21 cellular contexts compared by ENCODE assay signal in genomic region chr7:132687981-132688383, GRCh38.
DNase-seq lines count a peak whose midpoint lies in the region; ATAC-seq and TF ChIP-seq lines count a peak whose summit lies in the region.
"Had no signal": no experiment of that assay in that cellular context is flagged by ENCODE, and none has a peak within 500 bp of the region (broad histone marks: within the 10 kb centered on the region; RNA-seq: fewer than 3 reads in every experiment).

No MANE protein-coding gene starts in this region.

- no peak overlapping the region for H3K56ac ChIP-seq in mesendoderm (ENCODE audit: low read length)

- H3K4ac ChIP-seq in mesendoderm (ENCODE audit: low read depth, low read length), result no peak overlapping the region

- no peaks in the 10 kb centered on the region for H4K20me1 ChIP-seq in GM23338 (replicated peaks; ENCODE audit: insufficient read depth)

- H3K27ac ChIP-seq in GM23338 (ENCODE audit: low read depth) (no peak overlapping the region), endodermal cell (ENCODE audit: low read depth, low read length) (no peak overlapping the region), mesendoderm (ENCODE audit: low read depth, low read length) (no peak overlapping the region)

- no peak overlapping the region for H2AK5ac ChIP-seq in mesendoderm (ENCODE audit: low read length)

- H3F3A ChIP-seq in GM23338 (replicated peaks; ENCODE audit: low read depth), result no peaks in the 10 kb centered on the region

- H3K4me3 Mint-ChIP-seq in GM23338, result no peak overlapping the region
- H3K4me3 Mint-ChIP-seq in endodermal cell, result no peak overlapping the region
- H3K4me3 Mint-ChIP-seq in effector memory CD8-positive, alpha-beta T cell, result no peak overlapping the region
- H3K4me3 Mint-ChIP-seq: B cell; CD4-positive, alpha-beta memory T cell had no signal

- H4K8ac ChIP-seq in mesendoderm (ENCODE audit: low read depth, low read length), result no peak overlapping the region

- peaks cover 16% of the 10 kb centered on the region for H3K4me1 Mint-ChIP-seq in GM23338
- H3K4me1 Mint-ChIP-seq in endodermal cell, result peaks cover 3% of the 10 kb centered on the region
- no peaks in the 10 kb centered on the region for H3K4me1 Mint-ChIP-seq in effector memory CD8-positive, alpha-beta T cell (ENCODE audit: low read depth in 2 of 2)
- H3K4me1 Mint-ChIP-seq: B cell; CD4-positive, alpha-beta memory T cell had no signal

- H3K9me3 ChIP-seq in endodermal cell (ENCODE audit: control insufficient read depth, low read length), result peaks cover 8% of the 10 kb centered on the region
- H3K9me3 ChIP-seq: HAP-1 had no signal

- H3K23ac ChIP-seq in mesendoderm (ENCODE audit: low read length), result no peak overlapping the region

- peaks cover 8% of the 10 kb centered on the region for H3K27me3 Mint-ChIP-seq in GM23338 (ENCODE audit: insufficient read depth, low read depth, poor library complexity)
- peaks cover 3% of the 10 kb centered on the region for H3K27me3 Mint-ChIP-seq in endodermal cell (ENCODE audit: insufficient read depth)
- H3K27me3 Mint-ChIP-seq in effector memory CD8-positive, alpha-beta T cell, result peaks cover 25 to 66% of the 10 kb centered on the region in 2 donors

- H3K4me3 ChIP-seq in GM23338 (no peak overlapping the region), endodermal cell (ENCODE audit: low read length) (no peak overlapping the region), mesendoderm (ENCODE audit: low read length) (no peak overlapping the region)
- H3K4me3 ChIP-seq: HAP-1 had no signal

- 47 to 51% methylated on average over 5 of the region's 5 CpGs for WGBS in endodermal cell (ENCODE audit: insufficient coverage in 1 of 2, insufficient read length in 1 of 2), 2 experiments
- WGBS in mesendoderm (ENCODE audit: extremely low coverage, insufficient coverage, low lambda C conversion rate), result no CpG with 5 or more reads among the region's 5 CpGs

- no peak overlapping the region for H2BK5ac ChIP-seq in mesendoderm (ENCODE audit: low read length)

- H3K9me2 ChIP-seq in GM23338 (ENCODE audit: insufficient read depth), result peaks cover 19% of the 10 kb centered on the region; the same call in 1 of the 2 replicates

- no peak overlapping the region for H3K18ac ChIP-seq in mesendoderm (ENCODE audit: low read length)

- no peak overlapping the region for H3K27ac Mint-ChIP-seq in GM23338
- H3K27ac Mint-ChIP-seq in endodermal cell, result no peak overlapping the region
- no peak overlapping the region for H3K27ac Mint-ChIP-seq in effector memory CD8-positive, alpha-beta T cell
- H3K27ac Mint-ChIP-seq: B cell had no signal

- H3K36me3 ChIP-seq in GM23338 (ENCODE audit: insufficient read depth) (no peaks in the 10 kb centered on the region), endodermal cell (ENCODE audit: control insufficient read depth, insufficient read depth, low read length) (no peaks in the 10 kb centered on the region), mesendoderm (ENCODE audit: control insufficient read depth, insufficient read depth, low read length) (no peaks in the 10 kb centered on the region)
- H3K36me3 ChIP-seq: HAP-1 had no signal

- H3K36me3 Mint-ChIP-seq in GM23338 (ENCODE audit: low read depth), result peaks cover 36% of the 10 kb centered on the region
- no peaks in the 10 kb centered on the region for H3K36me3 Mint-ChIP-seq in endodermal cell (ENCODE audit: low read depth)
- H3K36me3 Mint-ChIP-seq in effector memory CD8-positive, alpha-beta T cell (ENCODE audit: insufficient read depth), result no peaks in the 10 kb centered on the region
- H3K36me3 Mint-ChIP-seq: CD4-positive, alpha-beta memory T cell had no signal

- 0 out of 2 replicates have a peak overlapping the region, but pooled peaks have one; percentile 4 for H3K4me2 ChIP-seq in GM23338
- H3K4me2 ChIP-seq in mesendoderm (ENCODE audit: low read length), result no peak overlapping the region

- H3K79me2 ChIP-seq in GM23338 (replicated peaks; ENCODE audit: insufficient read depth) (no peaks in the 10 kb centered on the region), mesendoderm (ENCODE audit: control insufficient read depth, insufficient read depth, low read length) (no peaks in the 10 kb centered on the region)

- H3K4me1 ChIP-seq in GM23338 (ENCODE audit: insufficient read depth), result no peaks in the 10 kb centered on the region
- H3K4me1 ChIP-seq in endodermal cell (ENCODE audit: control insufficient read depth, insufficient read depth, low read length), result no peaks in the 10 kb centered on the region
- H3K4me1 ChIP-seq in mesendoderm (ENCODE audit: control insufficient read depth, low read depth, low read length), result no peaks in the 10 kb centered on the region
- H3K4me1 ChIP-seq: HAP-1 had no signal

- peak; percentile 85 for ATAC-seq in GM23338
- ATAC-seq in HG03432 (IDR thresholded peaks at IDR 0.05; ENCODE audit: unreplicated experiment), result no peak
- no peak for ATAC-seq in HG02852 (IDR thresholded peaks at IDR 0.05; ENCODE audit: unreplicated experiment)
- ATAC-seq in effector memory CD8-positive, alpha-beta T cell (replicated peaks), result no peak
- ATAC-seq: Panc1, Right ventricle myocardium inferior had no signal

- H3K9me3 Mint-ChIP-seq in GM23338 (peaks cover 37% of the 10 kb centered on the region), endodermal cell (peaks cover 10% of the 10 kb centered on the region)
- H3K9me3 Mint-ChIP-seq in effector memory CD8-positive, alpha-beta T cell, result no peaks in the 10 kb centered on the region

- H2AFZ ChIP-seq in GM23338, result no peak overlapping the region; the same call in 1 of the 2 replicates

- no peak overlapping the region for H2BK15ac ChIP-seq in mesendoderm (replicated peaks; ENCODE audit: low read depth)

- no peaks in the 10 kb centered on the region for H3K79me1 ChIP-seq in mesendoderm (ENCODE audit: low read length)

- TF ChIP-seq CTCF in GM23338 (conservative IDR thresholded peaks at IDR 0.05; ENCODE audit: low read depth in 2 of 2) (no peak), endodermal cell (conservative IDR thresholded peaks at IDR 0.05) (no peak)

- no peak overlapping the region for H2BK120ac ChIP-seq in mesendoderm (ENCODE audit: low read depth, low read length)

- no peak overlapping the region for H3K9ac ChIP-seq in endodermal cell (ENCODE audit: extremely low read depth, low read length, poor library complexity, severe bottlenecking)
- H3K9ac ChIP-seq in mesendoderm (ENCODE audit: low read length), result no peak overlapping the region

- DNase-seq in GM23338 (ENCODE audit: low spot score) (no peak), NCI-H82 (lab: John Stamatoyannopoulos, UW) (peak; percentile 88), endodermal cell (peak; percentile 77), mesendoderm (peak; percentile 55), NCI-H226 (no peak)
- DNase-seq in effector memory CD8-positive, alpha-beta T cell, result no peak
- DNase-seq: ACHN; Calu3; CD4-positive, alpha-beta memory T cell; DMS79 treated with DMSO at 0.1 percent for 48 hours; KBM-7; MV-4-11; NCI-H1417 treated with DMSO at 0.1 percent for 48 hours; NCI-H2029; NCI-H526 had no signal

- H3K27me3 ChIP-seq in GM23338 (ENCODE audit: insufficient read depth), result no peaks in the 10 kb centered on the region
- H3K27me3 ChIP-seq in endodermal cell (ENCODE audit: control insufficient read depth, insufficient read depth, low read length, poor library complexity, severe bottlenecking), result no peaks in the 10 kb centered on the region
- no peaks in the 10 kb centered on the region for H3K27me3 ChIP-seq in mesendoderm (ENCODE audit: insufficient read depth, low read length, poor library complexity)

- no peak overlapping the region for H4K5ac ChIP-seq in mesendoderm (ENCODE audit: low read length)

TF ChIP-seq in GM23338, 12 proteins besides CTCF, POLR2A, EP300 and RAD21 (continues in another document):
- TF ChIP-seq NANOG (IDR thresholded peaks at IDR 0.05; ENCODE audit: borderline replicate concordance) (no peak), EZH2phosphoT487 (IDR thresholded peaks at IDR 0.05; ENCODE audit: unreplicated experiment) (no peak), STAT1 (IDR thresholded peaks at IDR 0.05; ENCODE audit: unreplicated experiment) (no peak), REST (IDR thresholded peaks at IDR 0.05; ENCODE audit: unreplicated experiment) (no peak)

Comparison
In these comparisons a context has a peak if more than half of its experiments do, and no peak if none do; other contexts are left out.
1. DNase-seq: peak in NCI-H82 (single experiment), endodermal cell (single experiment) and mesendoderm (single experiment); none in GM23338 (single experiment), effector memory CD8-positive, alpha-beta T cell (0 of 3) and NCI-H226 (single experiment).